Comparison of ENCODE assay signal across 27 cellular contexts in genomic region chr11:89267660-89268302, GRCh38.
"Had no signal": no experiment of that assay in that cellular context is flagged by ENCODE, and none has a peak within 500 bp of the region (broad histone marks: within the 10 kb centered on the region; RNA-seq: fewer than 3 reads in every experiment).

No MANE protein-coding gene starts in this region.

- H3K36me3 Mint-ChIP-seq: naive B cell; natural killer cell treated with Interleukin-12 subunit alpha and Interleukin-12 subunit beta and Interleukin-15 and Interleukin-18, amount 100 ng/mL, for 72 hours had no signal

- H3K9me3 ChIP-seq: gastrocnemius medialis, mucosa of descending colon, neutrophil, prostate gland, right atrium auricular region, suprapubic skin, transverse colon had no signal

- H3K4me1 ChIP-seq: gastrocnemius medialis, prostate gland, right atrium auricular region, suprapubic skin, transverse colon had no signal

- H3K27me3 Mint-ChIP-seq: dendritic cell treated with granulocyte-macrophage colony-stimulating factor and Interleukin-4, amounts not matched to agents 40 ng/mL and 50 ng/mL, for 4 days; naive B cell; natural killer cell treated with Interleukin-12 subunit alpha and Interleukin-12 subunit beta and Interleukin-15 and Interleukin-18, amount 100 ng/mL, for 72 hours; stimulated activated naive CD8-positive, alpha-beta T cell treated with anti-CD3 and anti-CD28 coated beads, Interleukin-15, amount 100 ng/mL, for 72 hours had no signal

- H3K27me3 ChIP-seq: gastrocnemius medialis, neutrophil, right atrium auricular region, suprapubic skin, transverse colon had no signal

- H3K27ac Mint-ChIP-seq: dendritic cell treated with granulocyte-macrophage colony-stimulating factor and Interleukin-4, amounts not matched to agents 40 ng/mL and 50 ng/mL, for 4 days; endodermal cell; mesothelial cell of epicardium; naive B cell; natural killer cell treated with Interleukin-12 subunit alpha and Interleukin-12 subunit beta and Interleukin-15 and Interleukin-18, amount 100 ng/mL, for 72 hours; stimulated activated naive CD8-positive, alpha-beta T cell treated with anti-CD3 and anti-CD28 coated beads, Interleukin-15, amount 100 ng/mL, for 72 hours had no signal

- H3K27ac ChIP-seq: epithelial cell of prostate, gastrocnemius medialis, neutrophil, prostate gland, right atrium auricular region, suprapubic skin, transverse colon had no signal

- DNase-seq: effector CD8-positive, alpha-beta T cell; endodermal cell; foreskin fibroblast; gastrocnemius medialis; head of caudate nucleus; mesenchymal stem cell; mucosa of descending colon; naive B cell; stimulated activated CD4-positive, alpha-beta T cell treated with anti-CD3 and anti-CD28 coated beads, Interleukin-12 subunit alpha, Interleukin-12 subunit beta, amount 100 ng/mL, for 4 hours; stimulated activated CD4-positive, alpha-beta T cell treated with anti-CD3 and anti-CD28 coated beads, Interleukin-1b, Interleukin-23, amount 100 ng/mL, for 48 hours; stimulated activated CD4-positive, alpha-beta T cell treated with anti-CD3 and anti-CD28 coated beads, Interleukin-4, amount 100 ng/mL, for 1 hour; stimulated activated CD8-positive, alpha-beta memory T cell treated with anti-CD3 and anti-CD28 coated beads, Interleukin-4, amount 100 ng/mL, for 48 hours; stimulated activated naive CD4-positive, alpha-beta T cell; stimulated activated naive CD8-positive, alpha-beta T cell treated with anti-CD3 and anti-CD28 coated beads, Interleukin-15, amount 100 ng/mL, for 72 hours; transverse colon had no signal

- ATAC-seq: esophagus mucosa; gastrocnemius medialis; mucosa of descending colon; natural killer cell treated with Interleukin-12 subunit alpha and Interleukin-12 subunit beta and Interleukin-15 and Interleukin-18, amount 100 ng/mL, for 72 hours; sciatic nerve; stimulated activated naive CD8-positive, alpha-beta T cell treated with anti-CD3 and anti-CD28 coated beads, Interleukin-15, amount 100 ng/mL, for 72 hours had no signal

- H3K36me3 ChIP-seq: gastrocnemius medialis, neutrophil, prostate gland, right atrium auricular region, suprapubic skin, transverse colon had no signal

- H3K4me1 Mint-ChIP-seq: naive B cell; neural crest cell; stimulated activated naive CD8-positive, alpha-beta T cell treated with anti-CD3 and anti-CD28 coated beads, Interleukin-15, amount 100 ng/mL, for 72 hours had no signal

- H3K9me3 Mint-ChIP-seq: dendritic cell treated with granulocyte-macrophage colony-stimulating factor and Interleukin-4, amounts not matched to agents 40 ng/mL and 50 ng/mL, for 4 days; stimulated activated naive CD8-positive, alpha-beta T cell treated with anti-CD3 and anti-CD28 coated beads, Interleukin-15, amount 100 ng/mL, for 72 hours had no signal

- H3K4me3 ChIP-seq: gastrocnemius medialis, mucosa of descending colon, prostate gland, right atrium auricular region, smooth muscle cell, suprapubic skin, transverse colon had no signal

- H3K4me3 Mint-ChIP-seq: dendritic cell treated with granulocyte-macrophage colony-stimulating factor and Interleukin-4, amounts not matched to agents 40 ng/mL and 50 ng/mL, for 4 days; endodermal cell; mesothelial cell of epicardium; naive B cell; natural killer cell treated with Interleukin-12 subunit alpha and Interleukin-12 subunit beta and Interleukin-15 and Interleukin-18, amount 100 ng/mL, for 72 hours; neural crest cell; stimulated activated naive CD8-positive, alpha-beta T cell treated with anti-CD3 and anti-CD28 coated beads, Interleukin-15, amount 100 ng/mL, for 72 hours had no signal
